In genomic region chr7:75914655-75915415, GRCh38 we compare ENCODE assay signal across 8 cellular contexts. TPM values are rescaled to one million over a fixed set of nuclear protein-coding genes. Genes with fewer than 3 reads are reported as not detected.
DNase-seq lines count a peak whose midpoint lies in the region; ATAC-seq and TF ChIP-seq lines count a peak whose summit lies in the region.

Gene POR, plus strand, starts transcription at chr7:75915155. Its CDS starts 38,847 bp downstream, at chr7:75954002.

- CTCF ChIA-PET in CD4-positive, alpha-beta T cell (lab: Charles Lee): interaction anchor here (1.1 to 1.2 kb wide), 2 partner anchors 14 to 105 kb away, joined by 3 to 5 read pairs; no protein-coding TSS in a partner anchor
- CTCF ChIA-PET in activated CD8-positive, alpha-beta T cell treated with anti-CD3 and anti-CD28 coated beads for 36 hours (lab: Charles Lee): interaction anchor here (0.7 to 4.3 kb wide), 6 partner anchors 8 to 106 kb away, joined by 3 to 23 read pairs (median 4); no protein-coding TSS in a partner anchor

- H3K27ac ChIP-seq in CD4-positive, alpha-beta T cell (ENCODE audit: low read depth, low read length): peak within 1 kb of the TSS; percentile 91
- H3K27ac ChIP-seq in duodenal mucosa (ENCODE audit: low read depth, low read length): peak within 1 kb of the TSS; percentile 82
- peak within 1 kb of the TSS; percentile 96 for H3K27ac ChIP-seq in lower lobe of right lung

- no peaks in the 10 kb centered on the region for H3K9me3 ChIP-seq in CD4-positive, alpha-beta T cell (ENCODE audit: control insufficient read depth, low read length)
- H3K9me3 ChIP-seq in duodenal mucosa (ENCODE audit: control insufficient read depth in 1 of 2, low read length in 2 of 2): no peaks in the 10 kb centered on the region
- H3K9me3 ChIP-seq in lower lobe of right lung: no peaks in the 10 kb centered on the region

- POLR2A ChIA-PET in CD4-positive, alpha-beta T cell (lab: Charles Lee): interaction anchor here (0.6 to 3.6 kb wide), 23 partner anchors 9 to 1831 kb away, joined by 3 to 46 read pairs (median 4); partner anchors contain the start of genes LIMK1, MDH2, RHBDD2 and STYXL1
- POLR2A ChIA-PET in activated CD8-positive, alpha-beta T cell treated with anti-CD3 and anti-CD28 coated beads for 36 hours (lab: Charles Lee): interaction anchor here (0.7 to 2.3 kb wide), 9 partner anchors 9 to 88 kb away, joined by 3 to 14 read pairs (median 3); no protein-coding TSS in a partner anchor

- peak within 1 kb of the TSS; percentile 95 to 96 for H3K9ac ChIP-seq in duodenal mucosa (ENCODE audit: low read depth in 1 of 2, low read length in 2 of 2)

- peak; percentile 94 for ATAC-seq in CD4-positive, alpha-beta T cell (ENCODE audit: poor library complexity)
- peak; percentile 92 for ATAC-seq in GM19452 (IDR thresholded peaks at IDR 0.05; ENCODE audit: unreplicated experiment)
- peak; percentile 94 for ATAC-seq in activated CD8-positive, alpha-beta T cell treated with anti-CD3 and anti-CD28 coated beads for 36 hours
- ATAC-seq in lower lobe of right lung: peak; percentile 99 to 100

- peaks cover 11% of the 10 kb centered on the region for H3K36me3 Mint-ChIP-seq in CD4-positive, alpha-beta T cell (ENCODE audit: low read depth)
- no peaks in the 10 kb centered on the region for H3K36me3 Mint-ChIP-seq in activated CD8-positive, alpha-beta T cell treated with anti-CD3 and anti-CD28 coated beads for 36 hours (ENCODE audit: low read depth)

- peak within 1 kb of the TSS; percentile 91 to 93 for H3K4me3 ChIP-seq in duodenal mucosa (ENCODE audit: low read depth in 1 of 2, low read length in 2 of 2)
- H3K4me3 ChIP-seq in lower lobe of right lung: peak within 1 kb of the TSS; percentile 100

- no peaks in the 10 kb centered on the region for H3K27me3 Mint-ChIP-seq in CD4-positive, alpha-beta T cell
- no peaks in the 10 kb centered on the region for H3K27me3 Mint-ChIP-seq in activated CD8-positive, alpha-beta T cell treated with anti-CD3 and anti-CD28 coated beads for 36 hours

- H3K4me3 Mint-ChIP-seq in CD4-positive, alpha-beta T cell: peak within 1 kb of the TSS; percentile 95
- peak within 1 kb of the TSS; percentile 79 for H3K4me3 Mint-ChIP-seq in activated CD8-positive, alpha-beta T cell treated with anti-CD3 and anti-CD28 coated beads for 36 hours

- H3K27ac Mint-ChIP-seq in CD4-positive, alpha-beta T cell: peak within 1 kb of the TSS; percentile 98
- peak within 1 kb of the TSS; percentile 78 for H3K27ac Mint-ChIP-seq in activated CD8-positive, alpha-beta T cell treated with anti-CD3 and anti-CD28 coated beads for 36 hours

- H3K4me1 ChIP-seq in duodenal mucosa (ENCODE audit: control insufficient read depth in 1 of 2, insufficient read depth in 2 of 2, low read length in 2 of 2) (peaks cover 24 to 30% of the 10 kb centered on the region in 2 donors), lower lobe of right lung (peaks cover 44% of the 10 kb centered on the region)

- no peaks in the 10 kb centered on the region for H3K27me3 ChIP-seq in CD4-positive, alpha-beta T cell (ENCODE audit: control insufficient read depth, insufficient read depth, low read length)
- H3K27me3 ChIP-seq in duodenal mucosa (ENCODE audit: control insufficient read depth in 1 of 2, insufficient read depth in 2 of 2, low read length in 2 of 2) (no peaks in the 10 kb centered on the region), lower lobe of right lung (ENCODE audit: low read depth) (no peaks in the 10 kb centered on the region)

- H3K4me1 Mint-ChIP-seq in CD4-positive, alpha-beta T cell (ENCODE audit: low read depth): peaks cover 48% of the 10 kb centered on the region
- H3K4me1 Mint-ChIP-seq in activated CD8-positive, alpha-beta T cell treated with anti-CD3 and anti-CD28 coated beads for 36 hours (ENCODE audit: low read depth): peaks cover 28% of the 10 kb centered on the region

- TF ChIP-seq CTCF in CD4-positive, alpha-beta T cell (IDR thresholded peaks at IDR 0.05): no peak
- TF ChIP-seq CTCF in activated CD8-positive, alpha-beta T cell treated with anti-CD3 and anti-CD28 coated beads for 36 hours (IDR thresholded peaks at IDR 0.05): no peak
- TF ChIP-seq CTCF in lower lobe of right lung (IDR thresholded peaks at IDR 0.05): peak; percentile 12

- no peaks in the 10 kb centered on the region for H3K9me3 Mint-ChIP-seq in CD4-positive, alpha-beta T cell
- H3K9me3 Mint-ChIP-seq in activated CD8-positive, alpha-beta T cell treated with anti-CD3 and anti-CD28 coated beads for 36 hours: no peaks in the 10 kb centered on the region

- intact Hi-C loops in CD4-positive, alpha-beta T cell (cut with DNase I, micrococcal nuclease): loop anchor here (1.0 to 10.0 kb wide), 3 partner anchors 35 to 480 kb away; partner anchors contain the start of gene RHBDD2 (in 1 of the 2)
- intact Hi-C loops in activated CD8-positive, alpha-beta T cell treated with anti-CD3 and anti-CD28 coated beads for 36 hours (cut with micrococcal nuclease): loop anchor here (10.0 kb wide), 1 partner anchor 50 kb away; no protein-coding TSS in a partner anchor
- intact Hi-C loops in lower lobe of right lung (cut with DNase I): no loop called here

- peak; percentile 92 to 99 (median 97) for DNase-seq in CD4-positive, alpha-beta T cell
- DNase-seq in HK-2 (ENCODE audit: unreplicated experiment) (peak; percentile 97), NCI-H82 treated with DMSO at 0.1 percent for 48 hours (lab: John Stamatoyannopoulos, UW; ENCODE audit: unreplicated experiment) (peak; percentile 65), lower lobe of right lung (peak; percentile 96)
- peak; percentile 94 for DNase-seq in activated CD8-positive, alpha-beta T cell treated with anti-CD3 and anti-CD28 coated beads for 36 hours
- peak; percentile 93 to 99 (median 98) for DNase-seq in stimulated activated CD4-positive, alpha-beta T cell treated with anti-CD3 and anti-CD28 coated beads, TNF-alpha, amount 100 ng/mL, for 1 hour (ENCODE audit: low read depth in 3 of 3, low spot score in 1 of 3)

- no peaks in the 10 kb centered on the region for H3K36me3 ChIP-seq in duodenal mucosa (ENCODE audit: control insufficient read depth in 1 of 2, insufficient read depth in 2 of 2, low read length in 2 of 2)
- H3K36me3 ChIP-seq in lower lobe of right lung: no peaks in the 10 kb centered on the region

RNA-seq across cellular contexts. Expression of gene POR, which starts in this region (rescaled TPM):
- total RNA-seq in CD4-positive, alpha-beta T cell: 10 to 100 TPM; 44.2 to 54.8 TPM
- total RNA-seq in activated CD8-positive, alpha-beta T cell treated with anti-CD3 and anti-CD28 coated beads for 36 hours: 10 to 100 TPM; 22.8 to 25.2 TPM
- total RNA-seq in lower lobe of right lung: 244 TPM

Comparison
In these comparisons a context has a peak if more than half of its experiments do, and no peak if none do; other contexts are left out.
1. Peak in every context shown above with its lines: DNase-seq, ATAC-seq, H3K4me3 ChIP-seq and H3K27ac ChIP-seq.